9 cellular contexts compared by ENCODE assay signal in genomic region chr1:80656011-80656627, GRCh38.
DNase-seq lines count a peak whose midpoint lies in the region; ATAC-seq and TF ChIP-seq lines count a peak whose summit lies in the region.
"Had no signal": no experiment of that assay in that cellular context is flagged by ENCODE, and none has a peak within 500 bp of the region (broad histone marks: within the 10 kb centered on the region; RNA-seq: fewer than 3 reads in every experiment).

No MANE protein-coding gene starts in this region.

- H3K36me3 ChIP-seq in HCT116 (ENCODE audit: control insufficient read depth in 1 of 2, insufficient read depth in 2 of 2, low read length in 2 of 2) (no peaks in the 10 kb centered on the region), spleen (no peaks in the 10 kb centered on the region)

- H3K27me3 ChIP-seq in HCT116 (ENCODE audit: insufficient read depth, low read length) = no peaks in the 10 kb centered on the region
- no peaks in the 10 kb centered on the region for H3K27me3 ChIP-seq in spleen (replicated peaks in 1 of 7)

- TF ChIP-seq POLR2A in HCT116 (IDR thresholded peaks at IDR 0.05; ENCODE audit: borderline replicate concordance, extremely low read depth, insufficient read depth, insufficient read length) = no peak
- no peak for TF ChIP-seq POLR2A in spleen (IDR thresholded peaks at IDR 0.05)

- no peak overlapping the region for H3K4me3 Mint-ChIP-seq in activated CD8-positive, alpha-beta T cell treated with anti-CD3 and anti-CD28 coated beads, Interleukin-2, amount 10 ng/mL, durations not matched to agents 7 days and 5 days
- H3K4me3 Mint-ChIP-seq in naive thymus-derived CD8-positive, alpha-beta T cell = no peak overlapping the region

- no peak overlapping the region for H3K27ac Mint-ChIP-seq in activated CD8-positive, alpha-beta T cell treated with anti-CD3 and anti-CD28 coated beads, Interleukin-2, amount 10 ng/mL, durations not matched to agents 7 days and 5 days
- no peak overlapping the region for H3K27ac Mint-ChIP-seq in naive thymus-derived CD8-positive, alpha-beta T cell

- no peaks in the 10 kb centered on the region for H3K9me3 ChIP-seq in HCT116 (ENCODE audit: control insufficient read depth in 1 of 2, insufficient read depth in 1 of 2, low read depth in 1 of 2, low read length in 2 of 2)
- H3K9me3 ChIP-seq in spleen = peaks cover 0 to 17% (median 3%) of the 10 kb centered on the region in 8 donors

- WGBS in spleen, 5 donors = 71 to 86% (median 79%) methylated on average over 2 of the region's 2 CpGs

- no peaks in the 10 kb centered on the region for H3K4me1 Mint-ChIP-seq in activated CD8-positive, alpha-beta T cell treated with anti-CD3 and anti-CD28 coated beads, Interleukin-2, amount 10 ng/mL, durations not matched to agents 7 days and 5 days (ENCODE audit: low read depth)
- no peaks in the 10 kb centered on the region for H3K4me1 Mint-ChIP-seq in naive thymus-derived CD8-positive, alpha-beta T cell

- POLR2A ChIA-PET in HCT116 (lab: Charles Lee) = no interaction called here
- POLR2A ChIA-PET in activated CD8-positive, alpha-beta T cell treated with anti-CD3 and anti-CD28 coated beads, Interleukin-2, amount 10 ng/mL, durations not matched to agents 7 days and 5 days (lab: Charles Lee) = no interaction called here
- POLR2A ChIA-PET in naive thymus-derived CD8-positive, alpha-beta T cell (lab: Charles Lee) = no interaction called here

- no peak overlapping the region for H3K9ac ChIP-seq in HCT116 (ENCODE audit: low read length)

- no peak overlapping the region for H3K4me2 ChIP-seq in HCT116 (ENCODE audit: low read length)

- H4K20me1 ChIP-seq in HCT116 (ENCODE audit: insufficient read depth) = no peaks in the 10 kb centered on the region

- BruUV-seq in HCT116 (replicated peaks; lab: Mats Ljungman, UMichigan) = no TSS peak

- H3K27me3 Mint-ChIP-seq in activated CD8-positive, alpha-beta T cell treated with anti-CD3 and anti-CD28 coated beads, Interleukin-2, amount 10 ng/mL, durations not matched to agents 7 days and 5 days (ENCODE audit: low read depth) = no peaks in the 10 kb centered on the region
- no peaks in the 10 kb centered on the region for H3K27me3 Mint-ChIP-seq in naive thymus-derived CD8-positive, alpha-beta T cell
- H3K27me3 Mint-ChIP-seq: IgD-negative memory B cell had no signal

- H3K9me3 Mint-ChIP-seq in activated CD8-positive, alpha-beta T cell treated with anti-CD3 and anti-CD28 coated beads, Interleukin-2, amount 10 ng/mL, durations not matched to agents 7 days and 5 days (ENCODE audit: insufficient read depth) = peaks cover 6% of the 10 kb centered on the region
- H3K9me3 Mint-ChIP-seq in naive thymus-derived CD8-positive, alpha-beta T cell = peaks cover 3 to 27% (median 6%) of the 10 kb centered on the region in 9 donors

- H2AFZ ChIP-seq in HCT116 (ENCODE audit: low read depth, low read length, poor library complexity, severe bottlenecking) = no peak overlapping the region

- H3K4me3 ChIP-seq in HCT116 (replicated peaks in 1 of 2; ENCODE audit: low read depth in 1 of 2, low read length in 2 of 2) (no peak overlapping the region), foreskin fibroblast (ENCODE audit: low read depth in 1 of 2, low read length in 2 of 2) (no peak overlapping the region), spleen (no peak overlapping the region)

- RAD21 ChIA-PET in HCT116 (lab: Charles Lee; ENCODE audit: low non-redundant PET in 1 of 2, low total read pairs in 2 of 2, uncharacterized antibody in 2 of 2, unreplicated experiment in 2 of 2) = no interaction called here

- no peaks in the 10 kb centered on the region for H3K36me3 Mint-ChIP-seq in activated CD8-positive, alpha-beta T cell treated with anti-CD3 and anti-CD28 coated beads, Interleukin-2, amount 10 ng/mL, durations not matched to agents 7 days and 5 days (ENCODE audit: low read depth)
- H3K36me3 Mint-ChIP-seq in naive thymus-derived CD8-positive, alpha-beta T cell = no peaks in the 10 kb centered on the region

- H3K4me1 ChIP-seq in HCT116 (ENCODE audit: control insufficient read depth in 1 of 2, insufficient read depth in 2 of 2, low read length in 2 of 2) (no peaks in the 10 kb centered on the region), spleen (no peaks in the 10 kb centered on the region)

- H3K9me2 ChIP-seq in HCT116 (ENCODE audit: insufficient read depth) = no peaks in the 10 kb centered on the region

- CTCF ChIA-PET in HCT116 (lab: Charles Lee) = interaction anchor here (1.0 to 1.7 kb wide), 4 partner anchors 11 to 438 kb away, joined by 3 to 6 read pairs (median 4); no protein-coding TSS in a partner anchor
- CTCF ChIA-PET in activated CD8-positive, alpha-beta T cell treated with anti-CD3 and anti-CD28 coated beads, Interleukin-2, amount 10 ng/mL, durations not matched to agents 7 days and 5 days (lab: Charles Lee) = no interaction called here

- H3K79me2 ChIP-seq in HCT116 (ENCODE audit: insufficient read depth, low read length) = no peaks in the 10 kb centered on the region

- TF ChIP-seq CTCF in HCT116 (IDR thresholded peaks at IDR 0.05 in 2 of 3, conservative IDR thresholded peaks at IDR 0.05 in 1 of 3; ENCODE audit: borderline replicate concordance in 1 of 3, insufficient read depth in 1 of 3, low read depth in 2 of 3, low read length in 2 of 3) = peak in 2 of 3 experiments; percentile 52 to 53; a peak in 4 of 6 replicates
- peak; percentile 13 for TF ChIP-seq CTCF in foreskin fibroblast (IDR thresholded peaks at IDR 0.05; ENCODE audit: low read depth, low read length)
- TF ChIP-seq CTCF in spleen (IDR thresholded peaks at IDR 0.05 in 8 of 11, conservative IDR thresholded peaks at IDR 0.05 in 3 of 11) = peak in 2 of 11 experiments; percentile 12 to 22

- H3K27ac ChIP-seq in HCT116 (ENCODE audit: low read depth, low read length) = no peak overlapping the region
- no peak overlapping the region for H3K27ac ChIP-seq in spleen

- DNase-seq in HCT116 (ENCODE audit: low read depth, low spot score) (peak; percentile 13), NCI-H446 (lab: John Stamatoyannopoulos, UW) (peak; percentile 14 to 72), foreskin fibroblast (peak in 1 of 2 donors; percentile 52), dermis blood vessel endothelial cell (no peak), spleen (no peak)
- DNase-seq in activated CD8-positive, alpha-beta T cell treated with anti-CD3 and anti-CD28 coated beads, Interleukin-2, amount 10 ng/mL, durations not matched to agents 7 days and 5 days = no peak
- no peak for DNase-seq in naive thymus-derived CD8-positive, alpha-beta T cell

- TF ChIP-seq RAD21 in HCT116 (IDR thresholded peaks at IDR 0.05; ENCODE audit: low read depth) = no peak

- intact Hi-C loops in HCT116 (cut with micrococcal nuclease) (no loop called here), spleen (cut with DNase I; ENCODE audit: low total_unique reads) (no loop called here)

- ATAC-seq in GM18499 (IDR thresholded peaks at IDR 0.05; ENCODE audit: insufficient read depth, unreplicated experiment) (peak; percentile 76), HCT116 (peak; percentile 73)
- no peak for ATAC-seq in activated CD8-positive, alpha-beta T cell treated with anti-CD3 and anti-CD28 coated beads, Interleukin-2, amount 10 ng/mL, durations not matched to agents 7 days and 5 days
- ATAC-seq in naive thymus-derived CD8-positive, alpha-beta T cell = no peak

TF ChIP-seq in HCT116, 20 proteins besides CTCF, POLR2A, EP300 and RAD21:
- TF ChIP-seq SIN3A (IDR thresholded peaks at IDR 0.05; ENCODE audit: low read depth) (no peak), FOSL1 (IDR thresholded peaks at IDR 0.05; ENCODE audit: low read depth) (no peak), ZNF274 (IDR thresholded peaks at IDR 0.05; ENCODE audit: low read depth, low read length) (no peak), SRF (IDR thresholded peaks at IDR 0.05; ENCODE audit: low read depth) (no peak), CEBPB (IDR thresholded peaks at IDR 0.05; ENCODE audit: low read depth) (no peak), ELF1 (IDR thresholded peaks at IDR 0.05; ENCODE audit: borderline replicate concordance, low read depth) (no peak), EGR1 (IDR thresholded peaks at IDR 0.05; ENCODE audit: low read depth) (no peak), YY1 (IDR thresholded peaks at IDR 0.05; ENCODE audit: extremely low read depth, insufficient replicate concordance, low read depth, low read length) (no peak), EZH2phosphoT487 (IDR thresholded peaks at IDR 0.05; ENCODE audit: borderline replicate concordance) (no peak)

Comparison
In these comparisons a context has a peak if more than half of its experiments do, and no peak if none do; other contexts are left out.
1. ATAC-seq: peak in GM18499 (single experiment) and HCT116 (single experiment); none in activated CD8-positive, alpha-beta T cell treated with anti-CD3 and anti-CD28 coated beads, Interleukin-2, amount 10 ng/mL, durations not matched to agents 7 days and 5 days (single experiment) and naive thymus-derived CD8-positive, alpha-beta T cell (0 of 2).
2. DNase-seq: peak in HCT116 (single experiment) and NCI-H446 (2 of 2); none in dermis blood vessel endothelial cell (single experiment), spleen (single experiment), activated CD8-positive, alpha-beta T cell treated with anti-CD3 and anti-CD28 coated beads, Interleukin-2, amount 10 ng/mL, durations not matched to agents 7 days and 5 days (single experiment) and naive thymus-derived CD8-positive, alpha-beta T cell (0 of 10).